8 cellular contexts compared by ENCODE assay signal in genomic region chr1:62784509-62785365, GRCh38. TPM values are rescaled to one million over a fixed set of nuclear protein-coding genes. Genes with fewer than 3 reads are reported as not detected.
A peak's percentile ranks its signal among the peaks of the same experiment; 100 is the strongest.
DNase-seq lines count a peak whose midpoint lies in the region; ATAC-seq, FAIRE-seq and TF ChIP-seq lines count a peak whose summit lies in the region.

No MANE protein-coding gene starts in this region.

- ATAC-seq in GM19324 (IDR thresholded peaks at IDR 0.05; ENCODE audit: low FRiP score, unreplicated experiment) (peak; percentile 32), HG03354 (IDR thresholded peaks at IDR 0.05; ENCODE audit: poor library complexity, severe bottlenecking, unreplicated experiment) (peak; percentile 19), heart right ventricle (peak; percentile 15 to 45 (median 30))

- TF ChIP-seq CTCF in SU-DHL-6 (IDR thresholded peaks at IDR 0.05; ENCODE audit: insufficient read depth, low read length, poor library complexity, severe bottlenecking) (no peak), heart right ventricle (IDR thresholded peaks at IDR 0.05) (no peak)

- no peaks in the 10 kb centered on the region for H4K20me1 ChIP-seq in SU-DHL-6 (ENCODE audit: low read depth, low read length)

- H3F3A ChIP-seq in SU-DHL-6 (ENCODE audit: insufficient read depth), result peaks cover 7% of the 10 kb centered on the region; the same call in 1 of the 2 replicates

- peaks cover 3 to 34% (median 21%) of the 10 kb centered on the region in 9 donors for H3K4me1 ChIP-seq in heart right ventricle
- H3K4me1 ChIP-seq in small intestine (ENCODE audit: control insufficient read depth in 2 of 2, insufficient read depth in 1 of 2, low read depth in 1 of 2, low read length in 1 of 2), result no peaks in the 10 kb centered on the region

- H3K27ac ChIP-seq in SU-DHL-6 (ENCODE audit: low read depth, low read length) (peak overlapping the region; percentile 81), heart right ventricle (peak overlapping the region in 9 of 10 donors; percentile 75 to 96 (median 93)), small intestine (ENCODE audit: low read depth in 1 of 2, low read length in 1 of 2) (peak overlapping the region in 1 of 2 donors; percentile 91)

- H3K4me2 ChIP-seq in SU-DHL-6 (ENCODE audit: low read depth, low read length, poor library complexity, severe bottlenecking), result peak overlapping the region; percentile 76

- H3K4me3 ChIP-seq in SU-DHL-6 (ENCODE audit: insufficient read depth, low read length, poor library complexity, severe bottlenecking) (peak overlapping the region; percentile 93), heart right ventricle (peak overlapping the region; percentile 50 to 95 (median 78)), small intestine (ENCODE audit: low read depth in 1 of 2, low read length in 2 of 2) (peak overlapping the region; percentile 48 to 70)

- H3K36me3 ChIP-seq in SU-DHL-6 (ENCODE audit: low read length) (no peaks in the 10 kb centered on the region), heart right ventricle (no peaks in the 10 kb centered on the region), small intestine (ENCODE audit: control insufficient read depth in 2 of 2, insufficient read depth in 2 of 2, low read length in 2 of 2) (no peaks in the 10 kb centered on the region)

- intact Hi-C loops in heart right ventricle (cut with DNase I), result loop anchor here in 1 of 10 donors (5.0 kb wide), 1 partner anchor 347 kb away; the partner anchor contains the start of gene USP1

- peaks cover 55% of the 10 kb centered on the region for H3K79me2 ChIP-seq in SU-DHL-6 (ENCODE audit: insufficient read depth, low read length)

- no peak for FAIRE-seq in small intestine (lab: Jason Lieb, UNC)

- WGBS in heart right ventricle, 2 donors, result 7 to 10% methylated on average over 12 of the region's 12 CpGs
- WGBS in small intestine, 3 donors, result 7 to 14% (median 8%) methylated on average over 12 of the region's 12 CpGs

- H3K9me3 ChIP-seq in SU-DHL-6 (ENCODE audit: insufficient read depth, low read length) (no peaks in the 10 kb centered on the region), heart right ventricle (no peaks in the 10 kb centered on the region), small intestine (ENCODE audit: control insufficient read depth, low read depth) (no peaks in the 10 kb centered on the region)

- DNase-seq in COLO829 (ENCODE audit: low spot score) (peak; percentile 66), heart right ventricle (no peak), small intestine (peak; percentile 2), HK-2 (ENCODE audit: unreplicated experiment) (no peak), OCI-M2 (lab: John Stamatoyannopoulos, UW; ENCODE audit: unreplicated experiment) (no peak)

- H2AFZ ChIP-seq in SU-DHL-6 (ENCODE audit: low read depth, low read length, severe bottlenecking), result peak overlapping the region; percentile 94

- no peaks in the 10 kb centered on the region for H3K27me3 ChIP-seq in SU-DHL-6 (ENCODE audit: low read length)
- no peaks in the 10 kb centered on the region for H3K27me3 ChIP-seq in heart right ventricle
- no peaks in the 10 kb centered on the region for H3K27me3 ChIP-seq in small intestine (ENCODE audit: control insufficient read depth in 2 of 2, insufficient read depth in 2 of 2, low read length in 2 of 2)

- no peaks in the 10 kb centered on the region for H3K9me2 ChIP-seq in SU-DHL-6 (replicated peaks; ENCODE audit: insufficient read depth, low read length)

- peak overlapping the region; percentile 81 for H3K9ac ChIP-seq in SU-DHL-6 (ENCODE audit: low read length)

RNA-seq across cellular contexts. Expression of gene ATG4C, which starts 0.8 kb away (rescaled TPM):
- 10 to 100 TPM in 3 of 10 donors, 1 to 10 TPM in 7; 7.2 to 17.9 (median 9.3) TPM for total RNA-seq in heart right ventricle
- polyA plus RNA-seq in heart right ventricle (1 to 10 TPM; 4.2 to 5.1 TPM), small intestine (1 to 10 TPM; 2.7 to 6.9 (median 4.9) TPM)

Comparison
In these comparisons a context has a peak if more than half of its experiments do, and no peak if none do; other contexts are left out.
1. DNase-seq: peak in COLO829 (single experiment) and small intestine (single experiment); none in heart right ventricle (0 of 2), HK-2 (single experiment) and OCI-M2 (single experiment).
2. Peak in every context shown above with its lines, with median percentiles within 50 percentile points of each other: ATAC-seq and H3K4me3 ChIP-seq.